In genomic region chr14:77303417-77304156, GRCh38 we compare ENCODE assay signal across 2 cellular contexts.
TF ChIP-seq lines count a peak whose summit lies in the region.

No MANE protein-coding gene starts in this region.

TF ChIP-seq in IMR-90, 13 proteins besides CTCF, POLR2A, EP300 and RAD21:
- TF ChIP-seq NFE2L2 (IDR thresholded peaks at IDR 0.05; ENCODE audit: low read depth, low read length): peak; percentile 67; the same call in 1 of the 2 replicates
- peak; percentile 87 for TF ChIP-seq CEBPB (IDR thresholded peaks at IDR 0.05; ENCODE audit: low read depth, low read length)
- TF ChIP-seq MAZ (IDR thresholded peaks at IDR 0.05; ENCODE audit: borderline replicate concordance, low read depth, low read length): no peak
- peak; percentile 84 for TF ChIP-seq BHLHE40 (IDR thresholded peaks at IDR 0.05; ENCODE audit: low read depth, low read length)
- TF ChIP-seq FOS (IDR thresholded peaks at IDR 0.05; ENCODE audit: low read depth, low read length): peak; percentile 99
- TF ChIP-seq CHD1 (IDR thresholded peaks at IDR 0.05; ENCODE audit: low read depth, low read length): 0 out of 2 replicates have a peak, but pooled peaks have one; percentile 19
- peak; percentile 90 for TF ChIP-seq USF2 (IDR thresholded peaks at IDR 0.05; ENCODE audit: low read depth, low read length)
- TF ChIP-seq RFX5 (IDR thresholded peaks at IDR 0.05; ENCODE audit: low read depth, low read length): no peak
- no peak for TF ChIP-seq RCOR1 (IDR thresholded peaks at IDR 0.05; ENCODE audit: insufficient replicate concordance, low read length)
- no peak for TF ChIP-seq MXI1 (IDR thresholded peaks at IDR 0.05; ENCODE audit: borderline replicate concordance, low read depth, low read length)
- TF ChIP-seq SMC3 (IDR thresholded peaks at IDR 0.05; ENCODE audit: low read depth, low read length): no peak
- TF ChIP-seq MAFK (IDR thresholded peaks at IDR 0.05; ENCODE audit: low read depth, low read length): no peak
- TF ChIP-seq ELK1 (IDR thresholded peaks at IDR 0.05; ENCODE audit: borderline replicate concordance, low read depth, low read length): no peak

TF ChIP-seq in HEK293T, 16 proteins besides CTCF, POLR2A, EP300 and RAD21:
- TF ChIP-seq CTBP1 (IDR thresholded peaks at IDR 0.05; ENCODE audit: borderline replicate concordance) (no peak), FOXM1 (IDR thresholded peaks at IDR 0.05; ENCODE audit: borderline replicate concordance) (no peak), BHLHE40 (IDR thresholded peaks at IDR 0.05; ENCODE audit: borderline replicate concordance) (no peak), SUZ12 (IDR thresholded peaks at IDR 0.05) (no peak), ZNF384 (IDR thresholded peaks at IDR 0.05) (no peak), ELF4 (IDR thresholded peaks at IDR 0.05) (no peak), SP1 (IDR thresholded peaks at IDR 0.05) (no peak), FOXA1 (IDR thresholded peaks at IDR 0.05) (no peak), ARNT (IDR thresholded peaks at IDR 0.05) (no peak), LEF1 (IDR thresholded peaks at IDR 0.05; ENCODE audit: borderline replicate concordance) (no peak)
TF ChIP-seq in HEK293T: peak in this region for 0.
